ENCODE assay signal across 8 cellular contexts in the genomic region with DNA sequence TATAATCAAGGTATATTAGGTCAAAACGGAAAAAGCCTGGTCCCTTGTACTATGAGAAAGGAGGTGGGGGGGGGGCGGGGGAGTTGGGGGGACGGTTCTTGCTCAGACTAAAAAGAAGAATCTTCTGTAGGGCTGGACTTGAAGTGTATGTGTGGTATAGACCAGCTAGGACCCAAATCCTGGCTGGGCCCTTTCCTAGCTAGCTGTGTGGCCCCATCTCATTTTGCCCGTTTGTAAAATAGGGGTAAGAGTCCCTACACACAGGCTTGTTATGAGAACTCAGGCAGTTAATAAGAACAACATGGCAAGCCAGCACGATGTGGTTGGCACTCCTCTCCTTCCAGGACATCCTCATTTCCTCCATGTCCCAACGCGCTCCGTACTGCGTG. TPM values are rescaled to one million over a fixed set of nuclear protein-coding genes. Genes with fewer than 3 reads are reported as not detected.
DNase-seq lines count a peak whose midpoint lies in the region; ATAC-seq, FAIRE-seq and TF ChIP-seq lines count a peak whose summit lies in the region.

No MANE protein-coding gene starts in this region.

- intact Hi-C loops in GM12878 (cut with micrococcal nuclease; ENCODE audit: unreplicated experiment), result no loop called here
- intact Hi-C loops in left lung (cut with DNase I), result no loop called here

- TF ChIP-seq CTCF in GM12878 (IDR thresholded peaks at IDR 0.05 in 2 of 3, conservative IDR thresholded peaks at IDR 0.05 in 1 of 3; ENCODE audit: control insufficient read depth in 2 of 3, extremely low read depth in 1 of 3, insufficient read depth in 1 of 3, low read depth in 3 of 3, low read length in 3 of 3), result no peak
- TF ChIP-seq CTCF in left lung (IDR thresholded peaks at IDR 0.05), result no peak
- TF ChIP-seq CTCF in tibial nerve (IDR thresholded peaks at IDR 0.05), result no peak

- H4K20me1 ChIP-seq in GM12878 (ENCODE audit: control insufficient read depth, insufficient read depth), result no peaks in the 10 kb centered on the region

- POLR2A ChIA-PET in GM12878 (lab: Charles Lee), result no interaction called here

- SMC1A ChIA-PET in GM12878 (lab: Charles Lee; ENCODE audit: uncharacterized antibody, unreplicated experiment), result no interaction called here

- RAD21 ChIA-PET in GM12878 (lab: Charles Lee; ENCODE audit: unreplicated experiment), result no interaction called here

- no peak for DNase-seq in activated T-cell treated with anti-CD3 and anti-CD28 coated beads, Interleukin-2, amount 50 U/mL, for 72 hours
- DNase-seq in activated T-cell treated with anti-CD3 and anti-CD28 coated beads for 4 hours (no peak), GM12878 (ENCODE audit: low read depth, low spot score) (no peak), left lung (no peak), tibial nerve (ENCODE audit: low spot score in 2 of 2) (no peak), DMS 273 (lab: John Stamatoyannopoulos, UW; ENCODE audit: unreplicated experiment) (no peak), MV-4-11 (lab: John Stamatoyannopoulos, UW) (no peak), NCI-H2227 (lab: John Stamatoyannopoulos, UW; ENCODE audit: unreplicated experiment) (no peak)

- H3K4me2 ChIP-seq in GM12878 (ENCODE audit: control insufficient read depth, insufficient read depth), result peak overlapping the region; percentile 81

- H3K27me3 ChIP-seq in GM12878 (replicated peaks in 1 of 2; ENCODE audit: control insufficient read depth in 2 of 2, insufficient read depth in 2 of 2, low read length in 1 of 2) (peaks cover 5 to 7% of the 10 kb centered on the region in 2 experiments), left lung (peaks cover 0 to 44% of the 10 kb centered on the region in 2 donors), tibial nerve (peaks cover 0 to 9% of the 10 kb centered on the region in 2 donors)

- no TSS peak for BruUV-seq in GM12878 (replicated peaks; lab: Mats Ljungman, UMichigan)

- TF ChIP-seq EP300 in GM12878 (IDR thresholded peaks at IDR 0.05; ENCODE audit: borderline replicate concordance in 1 of 2, control insufficient read depth in 1 of 2, low read depth in 2 of 2, low read length in 2 of 2) (no peak), tibial nerve (IDR thresholded peaks at IDR 0.05) (no peak)

- H3K36me3 Mint-ChIP-seq in activated T-cell treated with anti-CD3 and anti-CD28 coated beads, Interleukin-2, amount 50 U/mL, for 72 hours (ENCODE audit: insufficient read depth in 2 of 2), result no peaks in the 10 kb centered on the region

- H3K9me3 ChIP-seq in GM12878 (replicated peaks; ENCODE audit: control insufficient read depth, insufficient read depth, low read length) (no peaks in the 10 kb centered on the region), left lung (no peaks in the 10 kb centered on the region), tibial nerve (no peaks in the 10 kb centered on the region)

- CTCF ChIA-PET in GM12878 (lab: Yijun Ruan, JAX), result no interaction called here

- H3K36me3 ChIP-seq in GM12878 (ENCODE audit: control insufficient read depth in 2 of 2, insufficient read depth in 2 of 2, low read length in 1 of 2) (no peaks in the 10 kb centered on the region), left lung (no peaks in the 10 kb centered on the region), tibial nerve (no peaks in the 10 kb centered on the region)

- TF ChIP-seq RAD21 in GM12878 (IDR thresholded peaks at IDR 0.05; ENCODE audit: insufficient read depth, low read depth, low read length), result no peak

- H2AFZ ChIP-seq in GM12878 (ENCODE audit: control insufficient read depth, low read depth, low read length), result no peak overlapping the region

- FAIRE-seq in GM12878 (lab: Jason Lieb, UNC), result no peak

- H3K27me3 Mint-ChIP-seq in activated T-cell treated with anti-CD3 and anti-CD28 coated beads, Interleukin-2, amount 50 U/mL, for 72 hours (ENCODE audit: low read depth), result peaks cover 67% of the 10 kb centered on the region

- no peak for TF ChIP-seq POLR2A in GM12878 (IDR thresholded peaks at IDR 0.05; ENCODE audit: low read depth, low read length)
- no peak for TF ChIP-seq POLR2A in tibial nerve (IDR thresholded peaks at IDR 0.05)

- peak overlapping the region; percentile 89 to 93 for H3K4me3 Mint-ChIP-seq in activated T-cell treated with anti-CD3 and anti-CD28 coated beads, Interleukin-2, amount 50 U/mL, for 72 hours

- WGBS in GM12878 (ENCODE audit: insufficient coverage, insufficient replicate concordance, low lambda C conversion rate, missing lambda C conversion rate), result 16% methylated on average over 7 of the region's 9 CpGs
- 26 to 28% methylated on average over 9 of the region's 9 CpGs for WGBS in tibial nerve, 2 donors

- no peak overlapping the region for H3K27ac ChIP-seq in GM12878 (ENCODE audit: control insufficient read depth, insufficient read depth)
- peak overlapping the region; percentile 73 to 79 for H3K27ac ChIP-seq in left lung
- H3K27ac ChIP-seq in tibial nerve, result no peak overlapping the region

- peaks cover 30% of the 10 kb centered on the region for H3K4me1 Mint-ChIP-seq in activated T-cell treated with anti-CD3 and anti-CD28 coated beads, Interleukin-2, amount 50 U/mL, for 72 hours (ENCODE audit: low read depth)

- no peaks in the 10 kb centered on the region for H3K9me3 Mint-ChIP-seq in activated T-cell treated with anti-CD3 and anti-CD28 coated beads, Interleukin-2, amount 50 U/mL, for 72 hours

- in situ Hi-C loops in GM12878 (cut with MboI), result no loop called here

- H3K79me2 ChIP-seq in GM12878 (ENCODE audit: control insufficient read depth, insufficient read depth, low read length), result no peaks in the 10 kb centered on the region

- H3K9ac ChIP-seq in GM12878 (ENCODE audit: control insufficient read depth, insufficient read depth, low read length), result no peak overlapping the region

- no peak for ATAC-seq in activated T-cell treated with anti-CD3 and anti-CD28 coated beads, Interleukin-2, amount 50 U/mL, for 72 hours (replicated peaks in 1 of 2)
- ATAC-seq in GM12878, result no peak
- no peak for ATAC-seq in left lung

- H3K4me3 ChIP-seq in GM12878, result no peak overlapping the region
- peak overlapping the region; percentile 45 to 49 for H3K4me3 ChIP-seq in left lung
- peak overlapping the region in 3 of 4 donors; percentile 50 to 70 (median 61) for H3K4me3 ChIP-seq in tibial nerve

- H3K27ac Mint-ChIP-seq in activated T-cell treated with anti-CD3 and anti-CD28 coated beads, Interleukin-2, amount 50 U/mL, for 72 hours, result no peak overlapping the region

- H3K4me1 ChIP-seq in GM12878 (ENCODE audit: control insufficient read depth, insufficient read depth, low read length) (no peaks in the 10 kb centered on the region), left lung (peaks cover 7 to 19% of the 10 kb centered on the region in 2 donors), tibial nerve (peaks cover 0 to 23% (median 0%) of the 10 kb centered on the region in 4 donors)

TF ChIP-seq in GM12878, 131 proteins besides CTCF, POLR2A, EP300 and RAD21 (continues in another document):
- TF ChIP-seq, protein P1, sequence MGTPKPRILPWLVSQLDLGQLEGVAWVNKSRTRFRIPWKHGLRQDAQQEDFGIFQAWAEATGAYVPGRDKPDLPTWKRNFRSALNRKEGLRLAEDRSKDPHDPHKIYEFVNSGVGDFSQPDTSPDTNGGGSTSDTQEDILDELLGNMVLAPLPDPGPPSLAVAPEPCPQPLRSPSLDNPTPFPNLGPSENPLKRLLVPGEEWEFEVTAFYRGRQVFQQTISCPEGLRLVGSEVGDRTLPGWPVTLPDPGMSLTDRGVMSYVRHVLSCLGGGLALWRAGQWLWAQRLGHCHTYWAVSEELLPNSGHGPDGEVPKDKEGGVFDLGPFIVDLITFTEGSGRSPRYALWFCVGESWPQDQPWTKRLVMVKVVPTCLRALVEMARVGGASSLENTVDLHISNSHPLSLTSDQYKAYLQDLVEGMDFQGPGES (IDR thresholded peaks at IDR 0.05), result no peak
- TF ChIP-seq ASH2L (IDR thresholded peaks at IDR 0.05; ENCODE audit: borderline replicate concordance, low read depth), result no peak
- TF ChIP-seq GATAD2B (conservative IDR thresholded peaks at IDR 0.05; ENCODE audit: low read depth), result no peak
- TF ChIP-seq CBX3 (IDR thresholded peaks at IDR 0.05; ENCODE audit: borderline replicate concordance, low read depth), result no peak
- TF ChIP-seq KLF5 (IDR thresholded peaks at IDR 0.05; ENCODE audit: partially characterized antibody), result no peak
- no peak for TF ChIP-seq EGR1 (IDR thresholded peaks at IDR 0.05; ENCODE audit: borderline replicate concordance in 1 of 2, low read depth in 2 of 2, low read length in 2 of 2)
- TF ChIP-seq, protein P2, sequence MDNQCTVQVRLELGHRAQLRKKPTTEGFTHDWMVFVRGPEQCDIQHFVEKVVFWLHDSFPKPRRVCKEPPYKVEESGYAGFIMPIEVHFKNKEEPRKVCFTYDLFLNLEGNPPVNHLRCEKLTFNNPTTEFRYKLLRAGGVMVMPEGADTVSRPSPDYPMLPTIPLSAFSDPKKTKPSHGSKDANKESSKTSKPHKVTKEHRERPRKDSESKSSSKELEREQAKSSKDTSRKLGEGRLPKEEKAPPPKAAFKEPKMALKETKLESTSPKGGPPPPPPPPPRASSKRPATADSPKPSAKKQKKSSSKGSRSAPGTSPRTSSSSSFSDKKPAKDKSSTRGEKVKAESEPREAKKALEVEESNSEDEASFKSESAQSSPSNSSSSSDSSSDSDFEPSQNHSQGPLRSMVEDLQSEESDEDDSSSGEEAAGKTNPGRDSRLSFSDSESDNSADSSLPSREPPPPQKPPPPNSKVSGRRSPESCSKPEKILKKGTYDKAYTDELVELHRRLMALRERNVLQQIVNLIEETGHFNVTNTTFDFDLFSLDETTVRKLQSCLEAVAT (IDR thresholded peaks at IDR 0.05), result no peak

RNA-seq across cellular contexts. Expression of a gene that starts 1.1 kb away (rescaled TPM):
- total RNA-seq in activated T-cell treated with anti-CD3 and anti-CD28 coated beads, Interleukin-2, amount 50 U/mL, for 72 hours, result under 1 TPM; 0.38 to 0.56 TPM
- total RNA-seq in GM12878 (2013; cell fraction: nucleolus; rRNA removed), result not detected in 2 replicates
- total RNA-seq in GM12878 (2014; rRNA removed) (0.51 and 1.0 TPM in 2 replicates), GM12878 (2014; rRNA removed; fragmentation: Illumina TruSeq; extraction: Trizol) (0.13 and 0.32 TPM in 2 replicates), GM12878 (2021) (0.69 and 1.0 TPM in 2 replicates), left lung (10 to 100 TPM; 23.2 to 54.7 TPM), tibial nerve (1 to 10 TPM in 2 of 4 donors, not detected in 2; 1.3 to 1.6 TPM)
- polyA plus RNA-seq in GM12878 (2011; ENCODE audit: low read depth), result not detected
- polyA plus RNA-seq in GM12878 (2011; rRNA removed) (0.12 and 0.34 TPM in 2 replicates), GM12878 (2014; fragmentation: Illumina TruSeq; extraction: Trizol) (0.21 TPM in 1 of 2 replicates, not detected in the other), GM12878 (2014; fragmentation: Nextera tagmentation; extraction: Ambion mirVana) (not detected), GM12878 (2014; rRNA removed) (not detected in 2 replicates), GM12878 (2016; fragmentation: Nextera tagmentation; extraction: Ambion mirVana) (not detected)
- polyA plus RNA-seq in GM12878 (2011; cell fraction: cytosol; rRNA removed), result 0.12 and 0.25 TPM in 2 replicates
- polyA plus RNA-seq in GM12878 (2011; cell fraction: nucleus; rRNA removed), result 0.28 TPM in 1 of 2 replicates, not detected in the other
- 0.25 TPM in 1 of 2 replicates, not detected in the other for polyA plus RNA-seq in GM12878 (2012)
- polyA minus RNA-seq in GM12878 (2011; rRNA and poly(A)+ RNA removed), result not detected in 2 replicates
- polyA minus RNA-seq in GM12878 (2011; cell fraction: cytosol; rRNA and poly(A)+ RNA removed), result not detected in 2 replicates
- not detected in 2 replicates for polyA minus RNA-seq in GM12878 (2011; cell fraction: nucleus; rRNA and poly(A)+ RNA removed)

Comparison
In these comparisons a context has a peak if more than half of its experiments do, and no peak if none do; other contexts are left out.
1. H3K27ac ChIP-seq: peak in left lung (2 of 2); none in GM12878 (single experiment) and tibial nerve (0 of 4).
2. RNA of a gene that starts 1.1 kb away (total RNA-seq): 23.2 to 54.7 TPM in left lung; 1.3 to 1.6 TPM in tibial nerve, 0.38 to 0.56 TPM in activated T-cell treated with anti-CD3 and anti-CD28 coated beads, Interleukin-2, amount 50 U/mL, for 72 hours and 0.13 to 1.0 TPM in GM12878; every median in the first group is over 4 times any median in the second.